20 cellular contexts compared by ENCODE assay signal in genomic region chr18:22230403-22231042, GRCh38.
DNase-seq lines count a peak whose midpoint lies in the region; ATAC-seq and TF ChIP-seq lines count a peak whose summit lies in the region.
"Had no signal": no experiment of that assay in that cellular context is flagged by ENCODE, and none has a peak within 500 bp of the region (broad histone marks: within the 10 kb centered on the region; RNA-seq: fewer than 3 reads in every experiment).

No MANE protein-coding gene starts in this region.

- H3K4me1 ChIP-seq in ACC112 (ENCODE audit: control insufficient read depth, insufficient read depth, low read length, unreplicated experiment): peaks cover 20% of the 10 kb centered on the region
- H3K4me1 ChIP-seq: parathyroid adenoma had no signal

- H3K27ac Mint-ChIP-seq in activated T-helper 2 cell treated with anti-CD3 and anti-CD28 coated beads, Interferon-gamma antibody, Interleukin-2, Interleukin-4, amounts not matched to agents 10 μg/mL and 5 μg/mL and 100 μg/mL, durations not matched to agents 14 hours and 24 hours and 36 hours: no peak overlapping the region
- H3K27ac Mint-ChIP-seq: activated CD4-positive, alpha-beta T cell treated with anti-CD3 and anti-CD28 coated beads, Interleukin-2, amount 10 ng/mL, durations not matched to agents 24 days and 14 days; activated naive CD4-positive, alpha-beta T cell treated with anti-CD3 and anti-CD28 coated beads, Interleukin-2, amount 10 ng/mL, durations not matched to agents 7 days and 5 days; type B pancreatic cell had no signal

- no peak for TF ChIP-seq CTCF in astrocyte of the cerebellum (IDR thresholded peaks at IDR 0.05; ENCODE audit: low read depth, low read length, missing control alignments)
- TF ChIP-seq CTCF in kidney epithelial cell (IDR thresholded peaks at IDR 0.05; ENCODE audit: insufficient read depth, low read length, poor library complexity, severe bottlenecking): no peak
- TF ChIP-seq CTCF in GM10266 (IDR thresholded peaks at IDR 0.05; ENCODE audit: control insufficient read depth, insufficient read depth, low read depth, missing control alignments): no peak

- ATAC-seq in GM19455 (IDR thresholded peaks at IDR 0.05; ENCODE audit: unreplicated experiment): no peak
- ATAC-seq: GM12878; stimulated activated naive CD8-positive, alpha-beta T cell treated with anti-CD3 and anti-CD28 coated beads, Interleukin-15, Interleukin-2, amounts not matched to agents 100 U/mL and 50 U/mL, for 24 hours had no signal

- H3K27ac ChIP-seq in ACC112 (ENCODE audit: low read depth, low read length): peak overlapping the region; percentile 51; the same call in 1 of the 2 replicates
- H3K27ac ChIP-seq: parathyroid adenoma had no signal

- H3K79me2 ChIP-seq in ACC112 (ENCODE audit: control insufficient read depth, insufficient read depth, low read length, unreplicated experiment): no peaks in the 10 kb centered on the region
- H3K79me2 ChIP-seq: parathyroid adenoma had no signal

- H2AFZ ChIP-seq in ACC112 (ENCODE audit: low read length, unreplicated experiment): no peak overlapping the region
- H2AFZ ChIP-seq: parathyroid adenoma had no signal

- no peaks in the 10 kb centered on the region for H3K9me3 Mint-ChIP-seq in activated T-helper 2 cell treated with anti-CD3 and anti-CD28 coated beads, Interferon-gamma antibody, Interleukin-2, Interleukin-4, amounts not matched to agents 10 μg/mL and 5 μg/mL and 100 μg/mL, durations not matched to agents 14 hours and 24 hours and 36 hours
- H3K9me3 Mint-ChIP-seq: activated CD4-positive, alpha-beta T cell treated with anti-CD3 and anti-CD28 coated beads, Interleukin-2, amount 10 ng/mL, durations not matched to agents 24 days and 14 days; activated naive CD4-positive, alpha-beta T cell treated with anti-CD3 and anti-CD28 coated beads, Interleukin-2, amount 10 ng/mL, durations not matched to agents 7 days and 5 days; CD8-positive, alpha-beta memory T cell; type B pancreatic cell had no signal

- H3K36me3 Mint-ChIP-seq in activated T-helper 2 cell treated with anti-CD3 and anti-CD28 coated beads, Interferon-gamma antibody, Interleukin-2, Interleukin-4, amounts not matched to agents 10 μg/mL and 5 μg/mL and 100 μg/mL, durations not matched to agents 14 hours and 24 hours and 36 hours (ENCODE audit: low read depth): no peaks in the 10 kb centered on the region
- H3K36me3 Mint-ChIP-seq: activated naive CD4-positive, alpha-beta T cell treated with anti-CD3 and anti-CD28 coated beads, Interleukin-2, amount 10 ng/mL, durations not matched to agents 7 days and 5 days; CD8-positive, alpha-beta memory T cell; type B pancreatic cell had no signal

- in situ Hi-C loops in astrocyte of the cerebellum (cut with HindIII; ENCODE audit: low sequenced_read_pairs): no loop called here

- H3K36me3 ChIP-seq in ACC112 (ENCODE audit: insufficient read depth, low read length) (no peaks in the 10 kb centered on the region), kidney epithelial cell (ENCODE audit: control insufficient read depth, insufficient read depth, low read length) (no peaks in the 10 kb centered on the region)

- intact Hi-C loops in activated T-helper 2 cell treated with anti-CD3 and anti-CD28 coated beads, Interferon-gamma antibody, Interleukin-2, Interleukin-4, amounts not matched to agents 10 μg/mL and 5 μg/mL and 100 μg/mL, durations not matched to agents 14 hours and 24 hours and 36 hours (cut with micrococcal nuclease): loop anchor here (10.0 kb wide), 1 partner anchor 56 kb away; no protein-coding TSS in a partner anchor

- no peak overlapping the region for H3K4me3 Mint-ChIP-seq in activated T-helper 2 cell treated with anti-CD3 and anti-CD28 coated beads, Interferon-gamma antibody, Interleukin-2, Interleukin-4, amounts not matched to agents 10 μg/mL and 5 μg/mL and 100 μg/mL, durations not matched to agents 14 hours and 24 hours and 36 hours (ENCODE audit: low read depth)
- H3K4me3 Mint-ChIP-seq: activated CD4-positive, alpha-beta T cell treated with anti-CD3 and anti-CD28 coated beads, Interleukin-2, amount 10 ng/mL, durations not matched to agents 24 days and 14 days; activated naive CD4-positive, alpha-beta T cell treated with anti-CD3 and anti-CD28 coated beads, Interleukin-2, amount 10 ng/mL, durations not matched to agents 7 days and 5 days; CD8-positive, alpha-beta memory T cell; type B pancreatic cell had no signal

- DNase-seq in HS-27A (ENCODE audit: low read depth) (peak; percentile 67), astrocyte of the cerebellum (ENCODE audit: low read depth) (peak; percentile 38), kidney epithelial cell (ENCODE audit: low read depth) (peak; percentile 57), GM10266 (ENCODE audit: extremely low spot score) (no peak)
- no peak for DNase-seq in activated T-helper 2 cell treated with anti-CD3 and anti-CD28 coated beads, Interferon-gamma antibody, Interleukin-2, Interleukin-4, amounts not matched to agents 10 μg/mL and 5 μg/mL and 100 μg/mL, durations not matched to agents 14 hours and 24 hours and 36 hours (ENCODE audit: low spot score)
- DNase-seq in effector CD4-positive, alpha-beta T cell: no peak
- DNase-seq: activated CD4-positive, alpha-beta T cell treated with anti-CD3 and anti-CD28 coated beads, Interleukin-2, amount 10 ng/mL, durations not matched to agents 24 days and 14 days; activated naive CD4-positive, alpha-beta T cell treated with anti-CD3 and anti-CD28 coated beads, Interleukin-2, amount 10 ng/mL, durations not matched to agents 7 days and 5 days; CD8-positive, alpha-beta memory T cell; MV-4-11; NCI-H2029 treated with DMSO at 0.1 percent for 48 hours; NCI-H526; SK-N-SH; stimulated activated CD4-positive, alpha-beta T cell treated with anti-CD3 and anti-CD28 coated beads, Interleukin-12 subunit alpha, Interleukin-12 subunit beta, amount 100 ng/mL, for 4 hours; stimulated activated naive CD8-positive, alpha-beta T cell treated with anti-CD3 and anti-CD28 coated beads, Interleukin-15, Interleukin-2, amounts not matched to agents 100 U/mL and 50 U/mL, for 24 hours had no signal

- H3K27me3 Mint-ChIP-seq in activated T-helper 2 cell treated with anti-CD3 and anti-CD28 coated beads, Interferon-gamma antibody, Interleukin-2, Interleukin-4, amounts not matched to agents 10 μg/mL and 5 μg/mL and 100 μg/mL, durations not matched to agents 14 hours and 24 hours and 36 hours (ENCODE audit: low read depth): no peaks in the 10 kb centered on the region
- H3K27me3 Mint-ChIP-seq: activated CD4-positive, alpha-beta T cell treated with anti-CD3 and anti-CD28 coated beads, Interleukin-2, amount 10 ng/mL, durations not matched to agents 24 days and 14 days; activated naive CD4-positive, alpha-beta T cell treated with anti-CD3 and anti-CD28 coated beads, Interleukin-2, amount 10 ng/mL, durations not matched to agents 7 days and 5 days had no signal

- H3K27me3 ChIP-seq in ACC112 (ENCODE audit: insufficient read depth, low read length) (peaks cover 3% of the 10 kb centered on the region; the same call in 1 of the 2 replicates), kidney epithelial cell (ENCODE audit: control insufficient read depth, insufficient read depth, low read length) (peaks cover 3% of the 10 kb centered on the region)

- no peaks in the 10 kb centered on the region for H3K4me1 Mint-ChIP-seq in activated T-helper 2 cell treated with anti-CD3 and anti-CD28 coated beads, Interferon-gamma antibody, Interleukin-2, Interleukin-4, amounts not matched to agents 10 μg/mL and 5 μg/mL and 100 μg/mL, durations not matched to agents 14 hours and 24 hours and 36 hours (ENCODE audit: low read depth)
- H3K4me1 Mint-ChIP-seq: activated CD4-positive, alpha-beta T cell treated with anti-CD3 and anti-CD28 coated beads, Interleukin-2, amount 10 ng/mL, durations not matched to agents 24 days and 14 days; activated naive CD4-positive, alpha-beta T cell treated with anti-CD3 and anti-CD28 coated beads, Interleukin-2, amount 10 ng/mL, durations not matched to agents 7 days and 5 days had no signal

- H3K4me3 ChIP-seq in ACC112 (ENCODE audit: low read depth, low read length) (no peak overlapping the region), astrocyte of the cerebellum (ENCODE audit: low read depth, low read length) (no peak overlapping the region), kidney epithelial cell (ENCODE audit: low read depth, low read length) (no peak overlapping the region)
- H3K4me3 ChIP-seq: GM12878 had no signal

Comparison
In these comparisons a context has a peak if more than half of its experiments do, and no peak if none do; other contexts are left out.
1. DNase-seq: peak in HS-27A (single experiment), astrocyte of the cerebellum (single experiment) and kidney epithelial cell (single experiment); none in activated T-helper 2 cell treated with anti-CD3 and anti-CD28 coated beads, Interferon-gamma antibody, Interleukin-2, Interleukin-4, amounts not matched to agents 10 μg/mL and 5 μg/mL and 100 μg/mL, durations not matched to agents 14 hours and 24 hours and 36 hours (single experiment), effector CD4-positive, alpha-beta T cell (single experiment) and GM10266 (single experiment).